In genomic region chr7:19713676-19714075, GRCh38 we compare ENCODE assay signal across 9 cellular contexts. TPM values are rescaled to one million over a fixed set of nuclear protein-coding genes. Genes with fewer than 3 reads are reported as not detected.
DNase-seq lines count a peak whose midpoint lies in the region; ATAC-seq and TF ChIP-seq lines count a peak whose summit lies in the region.
"Had no signal": no experiment of that assay in that cellular context is flagged by ENCODE, and none has a peak within 500 bp of the region (broad histone marks: within the 10 kb centered on the region; RNA-seq: fewer than 3 reads in every experiment).

No MANE protein-coding gene starts in this region.

- H3K27ac ChIP-seq in SU-DHL-6 (ENCODE audit: low read depth, low read length): no peak overlapping the region

- H3K4me1 Mint-ChIP-seq in nephron progenitor cell: peaks cover 5% of the 10 kb centered on the region

- DNase-seq in NCI-H1417 (lab: John Stamatoyannopoulos, UW) (peak; percentile 11 to 66 (median 34)), NCI-H1417 treated with DMSO at 0.1 percent for 48 hours (lab: John Stamatoyannopoulos, UW) (no peak), dermis microvascular lymphatic vessel endothelial cell (ENCODE audit: low read depth in 2 of 2) (peak; percentile 45 to 59), nephron progenitor cell (peak; percentile 34)

- no peaks in the 10 kb centered on the region for H3K9me3 Mint-ChIP-seq in nephron progenitor cell
- H3K9me3 Mint-ChIP-seq: activated naive CD4-positive, alpha-beta T cell treated with anti-CD3 and anti-CD28 coated beads, Interleukin-2, amount 50 U/mL, for 72 hours had no signal

- no peaks in the 10 kb centered on the region; the same call in 1 of the 2 replicates for H3K27me3 ChIP-seq in SU-DHL-6 (ENCODE audit: low read length)

- H3K36me3 Mint-ChIP-seq in nephron progenitor cell (ENCODE audit: low read depth): no peaks in the 10 kb centered on the region

- peak; percentile 57 for TF ChIP-seq RAD21 in Ishikawa (IDR thresholded peaks at IDR 0.05; ENCODE audit: low read depth)

- ATAC-seq in HG02610 (IDR thresholded peaks at IDR 0.05; ENCODE audit: unreplicated experiment): no peak
- ATAC-seq in GM18858 (IDR thresholded peaks at IDR 0.05; ENCODE audit: unreplicated experiment): no peak
- ATAC-seq: activated naive CD4-positive, alpha-beta T cell treated with anti-CD3 and anti-CD28 coated beads, Interleukin-2, amount 50 U/mL, for 72 hours had no signal

- no peak overlapping the region for H3K4me2 ChIP-seq in SU-DHL-6 (ENCODE audit: low read depth, low read length, poor library complexity, severe bottlenecking)

- H3K27me3 Mint-ChIP-seq in nephron progenitor cell (ENCODE audit: low read depth, poor library complexity): peaks cover 14% of the 10 kb centered on the region

- no peaks in the 10 kb centered on the region for H3K9me3 ChIP-seq in SU-DHL-6 (ENCODE audit: insufficient read depth, low read length)

- no peaks in the 10 kb centered on the region for H3K36me3 ChIP-seq in SU-DHL-6 (ENCODE audit: low read length)

- no peaks in the 10 kb centered on the region for H4K20me1 ChIP-seq in SU-DHL-6 (ENCODE audit: low read depth, low read length)

- no peak overlapping the region for H3K4me3 ChIP-seq in SU-DHL-6 (ENCODE audit: insufficient read depth, low read length, poor library complexity, severe bottlenecking)

- peaks cover under 1% of the 10 kb centered on the region for H3K79me2 ChIP-seq in SU-DHL-6 (ENCODE audit: insufficient read depth, low read length)

- no peaks in the 10 kb centered on the region for H3K9me2 ChIP-seq in SU-DHL-6 (replicated peaks; ENCODE audit: insufficient read depth, low read length)

- no peak overlapping the region for H3K9ac ChIP-seq in SU-DHL-6 (ENCODE audit: low read length)

- H3K27ac Mint-ChIP-seq in nephron progenitor cell: no peak overlapping the region
- H3K27ac Mint-ChIP-seq: activated naive CD4-positive, alpha-beta T cell treated with anti-CD3 and anti-CD28 coated beads, Interleukin-2, amount 50 U/mL, for 72 hours had no signal

- H3F3A ChIP-seq in SU-DHL-6 (ENCODE audit: insufficient read depth): no peaks in the 10 kb centered on the region

- no peak overlapping the region for H2AFZ ChIP-seq in SU-DHL-6 (ENCODE audit: low read depth, low read length, severe bottlenecking)

- TF ChIP-seq CTCF in SU-DHL-6 (IDR thresholded peaks at IDR 0.05; ENCODE audit: insufficient read depth, low read length, poor library complexity, severe bottlenecking) (peak; percentile 68), nephron progenitor cell (IDR thresholded peaks at IDR 0.05) (peak; percentile 52)

- no peak overlapping the region for H3K4me3 Mint-ChIP-seq in nephron progenitor cell

- no peak for TF ChIP-seq EP300 in Ishikawa (IDR thresholded peaks at IDR 0.05; ENCODE audit: borderline replicate concordance)

TF ChIP-seq in Ishikawa, 13 proteins besides CTCF, POLR2A, EP300 and RAD21:
- TF ChIP-seq YY1 (IDR thresholded peaks at IDR 0.05; ENCODE audit: low read depth): no peak
- TF ChIP-seq USF1 (IDR thresholded peaks at IDR 0.05): no peak
- TF ChIP-seq TAF1 (IDR thresholded peaks at IDR 0.05; ENCODE audit: low read depth): no peak
- TF ChIP-seq CEBPB (IDR thresholded peaks at IDR 0.05): no peak
- no peak for TF ChIP-seq FOXM1 (IDR thresholded peaks at IDR 0.05; ENCODE audit: borderline replicate concordance, low read depth)
- no peak for TF ChIP-seq NFIC (IDR thresholded peaks at IDR 0.05)
- no peak for TF ChIP-seq CREB1 (IDR thresholded peaks at IDR 0.05; ENCODE audit: low read depth)
- no peak for TF ChIP-seq ZBTB7A (IDR thresholded peaks at IDR 0.05; ENCODE audit: low read depth)
- no peak for TF ChIP-seq TCF12 (IDR thresholded peaks at IDR 0.05; ENCODE audit: low read depth)
- TF ChIP-seq REST (IDR thresholded peaks at IDR 0.05; ENCODE audit: low read depth): no peak
- TF ChIP-seq TEAD4 (IDR thresholded peaks at IDR 0.05): no peak
- no peak for TF ChIP-seq EGR1 (IDR thresholded peaks at IDR 0.05)
- TF ChIP-seq, protein P1, sequence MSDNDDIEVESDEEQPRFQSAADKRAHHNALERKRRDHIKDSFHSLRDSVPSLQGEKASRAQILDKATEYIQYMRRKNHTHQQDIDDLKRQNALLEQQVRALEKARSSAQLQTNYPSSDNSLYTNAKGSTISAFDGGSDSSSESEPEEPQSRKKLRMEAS (IDR thresholded peaks at IDR 0.05): no peak

RNA-seq across cellular contexts. Expression of gene POLR1F, which starts 4.8 kb away (rescaled TPM):
- 16.3 and 20.2 TPM in 2 replicates for total RNA-seq in dermis microvascular lymphatic vessel endothelial cell

RNA-seq across cellular contexts. Expression of gene TMEM196, which starts 59.7 kb away (rescaled TPM):
- total RNA-seq in dermis microvascular lymphatic vessel endothelial cell: not detected in 2 replicates
- total RNA-seq: activated naive CD4-positive, alpha-beta T cell treated with anti-CD3 and anti-CD28 coated beads, Interleukin-2, amount 50 U/mL, for 72 hours had no signal
